In the genomic region with DNA sequence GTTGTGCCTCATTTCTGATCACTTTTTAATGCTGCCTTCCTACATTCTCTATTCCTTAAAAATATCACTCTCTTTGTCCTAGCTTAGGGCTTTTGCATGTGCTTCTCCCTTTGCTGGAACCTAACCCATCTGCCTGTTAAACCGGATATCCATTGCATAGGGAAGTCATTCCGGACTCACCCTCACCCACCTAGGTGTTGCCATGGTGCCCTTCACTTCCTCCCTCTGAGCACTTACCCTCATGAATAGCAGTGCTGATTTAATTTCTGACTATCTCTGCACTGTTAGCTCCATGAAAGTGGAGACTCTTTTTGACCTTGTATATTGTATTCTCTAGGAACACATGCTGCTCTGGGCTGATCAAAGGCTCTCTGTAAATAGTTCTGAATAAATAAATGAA, we compare ENCODE assay signal across 26 cellular contexts.
"Had no signal": no experiment of that assay in that cellular context is flagged by ENCODE, and none has a peak within 500 bp of the region (broad histone marks: within the 10 kb centered on the region; RNA-seq: fewer than 3 reads in every experiment).

No MANE protein-coding gene starts in this region.

- H3K36me3 Mint-ChIP-seq: activated naive CD8-positive, alpha-beta T cell treated with anti-CD3 and anti-CD28 coated beads, Interleukin-2, amount 10 ng/mL, durations not matched to agents 7 days and 5 days; naive B cell had no signal

- H3K27me3 Mint-ChIP-seq: activated naive CD8-positive, alpha-beta T cell treated with anti-CD3 and anti-CD28 coated beads, Interleukin-2, amount 10 ng/mL, durations not matched to agents 7 days and 5 days; central memory CD8-positive, alpha-beta T cell; naive B cell; stimulated activated naive CD8-positive, alpha-beta T cell treated with anti-CD3 and anti-CD28 coated beads, Interleukin-15, Interleukin-2, amounts not matched to agents 100 ng/mL and 50 ng/mL, for 24 hours had no signal

- DNase-seq: activated CD4-positive, alpha-beta T cell treated with anti-CD3 and anti-CD28 coated beads for 4 hours; activated CD4-positive, alpha-beta T cell treated with anti-CD3 and anti-CD28 coated beads, Interleukin-2, amount 50 U/mL, for 48 hours; activated CD4-positive, CD25-positive, alpha-beta regulatory T cell; activated CD8-positive, alpha-beta memory T cell treated with anti-CD3 and anti-CD28 coated beads, Interleukin-2, amount 50 U/mL, for 48 hours; activated naive CD4-positive, alpha-beta T cell treated with Interleukin-2 at 50 U/mL for 16 hours; activated naive CD8-positive, alpha-beta T cell treated with anti-CD3 and anti-CD28 coated beads, Interleukin-2, amount 10 ng/mL, durations not matched to agents 7 days and 5 days; activated T-cell treated with anti-CD3 and anti-CD28 coated beads, Interleukin-2, amount 50 U/mL, for 48 hours; amniotic stem cell; effector memory CD4-positive, alpha-beta T cell; foreskin keratinocyte; kidney; lower lobe of right lung; mesendoderm; naive B cell; ovary; psoas muscle; stimulated activated CD4-positive, alpha-beta T cell treated with anti-CD3 and anti-CD28 coated beads, Interleukin-4, amount 100 ng/mL, for 24 hours; substantia nigra; T1000; thyroid gland had no signal

- ATAC-seq: foreskin keratinocyte, left lobe of liver, lower lobe of right lung, psoas muscle had no signal

- H3K27me3 ChIP-seq: breast epithelium, neutrophil, ovary, right atrium auricular region, thyroid gland had no signal

- H3K4me1 ChIP-seq: breast epithelium, foreskin keratinocyte, lower lobe of right lung, psoas muscle, right atrium auricular region, thyroid gland had no signal

- H3K4me3 ChIP-seq: breast epithelium, lower lobe of right lung, ovary, psoas muscle, right atrium auricular region, thyroid gland had no signal

- H3K4me1 Mint-ChIP-seq: activated naive CD8-positive, alpha-beta T cell treated with anti-CD3 and anti-CD28 coated beads, Interleukin-2, amount 10 ng/mL, durations not matched to agents 7 days and 5 days; central memory CD8-positive, alpha-beta T cell; naive B cell had no signal

- H3K27ac ChIP-seq: breast epithelium, foreskin keratinocyte, lower lobe of right lung, neutrophil, ovary, psoas muscle, right atrium auricular region, thyroid gland had no signal

- H3K36me3 ChIP-seq: breast epithelium, lower lobe of right lung, neutrophil, ovary, right atrium auricular region, thyroid gland had no signal

- H3K4me3 Mint-ChIP-seq: activated naive CD8-positive, alpha-beta T cell treated with anti-CD3 and anti-CD28 coated beads, Interleukin-2, amount 10 ng/mL, durations not matched to agents 7 days and 5 days; central memory CD8-positive, alpha-beta T cell; naive B cell; stimulated activated naive CD8-positive, alpha-beta T cell treated with anti-CD3 and anti-CD28 coated beads, Interleukin-15, Interleukin-2, amounts not matched to agents 100 ng/mL and 50 ng/mL, for 24 hours had no signal

- H3K9me3 ChIP-seq: breast epithelium, lower lobe of right lung, neutrophil, ovary, psoas muscle, right atrium auricular region, thyroid gland had no signal
